18 cellular contexts compared by ENCODE assay signal in the genomic region with DNA sequence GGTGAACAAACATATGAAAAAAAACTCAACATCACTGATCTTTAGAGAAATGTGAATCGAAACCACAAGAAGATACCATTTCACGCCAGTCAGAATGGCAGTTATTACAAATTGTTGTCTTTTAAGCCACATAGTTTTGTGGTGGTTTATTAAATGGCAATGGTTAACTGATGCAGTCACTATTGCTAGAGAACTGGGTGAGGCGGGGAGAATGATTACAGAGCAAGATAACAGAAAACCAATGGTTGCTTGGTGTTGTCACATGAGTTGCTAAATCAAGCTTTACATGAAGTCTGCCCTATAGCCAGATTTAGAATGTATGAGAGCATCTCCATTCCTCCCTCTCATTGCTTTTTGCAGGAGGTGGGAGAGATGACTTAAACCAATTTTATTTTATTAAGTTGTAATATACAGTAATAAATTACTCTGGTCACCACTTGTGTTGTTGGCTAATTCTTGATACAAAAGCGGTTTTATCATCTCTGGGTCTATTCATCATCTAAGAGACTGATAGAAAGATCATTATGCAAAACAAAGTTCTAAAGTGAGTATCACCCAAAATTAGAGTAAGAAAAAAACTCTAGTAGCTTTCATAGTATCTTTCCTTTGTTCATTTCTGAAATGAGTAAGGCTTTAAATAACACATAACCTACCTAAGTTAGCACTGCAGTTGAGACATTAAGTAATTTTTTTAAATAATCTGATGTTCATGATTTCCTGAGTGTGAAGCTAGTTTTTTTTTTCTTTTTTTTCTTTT.
DNase-seq lines count a peak whose midpoint lies in the region; ATAC-seq and TF ChIP-seq lines count a peak whose summit lies in the region.
"Had no signal": no experiment of that assay in that cellular context is flagged by ENCODE, and none has a peak within 500 bp of the region (broad histone marks: within the 10 kb centered on the region; RNA-seq: fewer than 3 reads in every experiment).

No MANE protein-coding gene starts in this region.

- H3K36me3 Mint-ChIP-seq in mesothelial cell of epicardium: no peaks in the 10 kb centered on the region

- no peak for DNase-seq in mesothelial cell of epicardium (ENCODE audit: low spot score in 2 of 2, unreplicated experiment in 2 of 2)
- no peak for DNase-seq in anterior cingulate cortex (lab: John Stamatoyannopoulos, UW)
- DNase-seq in OCI-M1 (lab: John Stamatoyannopoulos, UW): no peak
- DNase-seq: activated CD4-positive, alpha-beta T cell treated with anti-CD3 and anti-CD28 coated beads, Interleukin-2, amount 10 ng/mL, durations not matched to agents 7 days and 5 days; activated CD8-positive, alpha-beta memory T cell treated with anti-CD3 and anti-CD28 coated beads, Interleukin-2, amount 50 U/mL, for 48 hours; activated naive CD4-positive, alpha-beta T cell; COR-L47; GOT3; islet precursor cell; Karpas-422; naive thymus-derived CD4-positive, alpha-beta T cell; NCI-H1417 treated with DMSO at 0.1 percent for 48 hours; RPMI8226; stimulated activated CD4-positive, alpha-beta T cell treated with anti-CD3 and anti-CD28 coated beads, Interleukin-4, amount 100 ng/mL, for 1 hour had no signal

- ATAC-seq in GM19025 (IDR thresholded peaks at IDR 0.05; ENCODE audit: low read depth, unreplicated experiment) (peak; percentile 69), HG02623 (IDR thresholded peaks at IDR 0.05; ENCODE audit: unreplicated experiment) (peak; percentile 65), HG03196 (IDR thresholded peaks at IDR 0.05; ENCODE audit: unreplicated experiment) (peak; percentile 95), GM21367 (IDR thresholded peaks at IDR 0.05; ENCODE audit: unreplicated experiment) (no peak)
- ATAC-seq: naive thymus-derived CD4-positive, alpha-beta T cell had no signal

- H3K9me3 Mint-ChIP-seq in mesothelial cell of epicardium: no peaks in the 10 kb centered on the region
- H3K9me3 Mint-ChIP-seq: activated CD4-positive, alpha-beta T cell treated with anti-CD3 and anti-CD28 coated beads, Interleukin-2, amount 10 ng/mL, durations not matched to agents 7 days and 5 days had no signal

- no peak overlapping the region for H3K27ac Mint-ChIP-seq in mesothelial cell of epicardium
- H3K27ac Mint-ChIP-seq: activated CD4-positive, alpha-beta T cell treated with anti-CD3 and anti-CD28 coated beads, Interleukin-2, amount 10 ng/mL, durations not matched to agents 7 days and 5 days; naive thymus-derived CD4-positive, alpha-beta T cell had no signal

- TF ChIP-seq CTCF in mesothelial cell of epicardium (IDR thresholded peaks at IDR 0.05; ENCODE audit: unreplicated experiment): no peak

- no peaks in the 10 kb centered on the region for H3K27me3 Mint-ChIP-seq in mesothelial cell of epicardium (ENCODE audit: low read depth)
- H3K27me3 Mint-ChIP-seq: activated CD4-positive, alpha-beta T cell treated with anti-CD3 and anti-CD28 coated beads, Interleukin-2, amount 10 ng/mL, durations not matched to agents 7 days and 5 days; naive thymus-derived CD4-positive, alpha-beta T cell had no signal

- no peak overlapping the region for H3K4me3 Mint-ChIP-seq in mesothelial cell of epicardium
- H3K4me3 Mint-ChIP-seq: activated CD4-positive, alpha-beta T cell treated with anti-CD3 and anti-CD28 coated beads, Interleukin-2, amount 10 ng/mL, durations not matched to agents 7 days and 5 days; naive thymus-derived CD4-positive, alpha-beta T cell had no signal

- no peaks in the 10 kb centered on the region for H3K4me1 Mint-ChIP-seq in mesothelial cell of epicardium
- H3K4me1 Mint-ChIP-seq: activated CD4-positive, alpha-beta T cell treated with anti-CD3 and anti-CD28 coated beads, Interleukin-2, amount 10 ng/mL, durations not matched to agents 7 days and 5 days; naive thymus-derived CD4-positive, alpha-beta T cell had no signal
